In the genomic region with DNA sequence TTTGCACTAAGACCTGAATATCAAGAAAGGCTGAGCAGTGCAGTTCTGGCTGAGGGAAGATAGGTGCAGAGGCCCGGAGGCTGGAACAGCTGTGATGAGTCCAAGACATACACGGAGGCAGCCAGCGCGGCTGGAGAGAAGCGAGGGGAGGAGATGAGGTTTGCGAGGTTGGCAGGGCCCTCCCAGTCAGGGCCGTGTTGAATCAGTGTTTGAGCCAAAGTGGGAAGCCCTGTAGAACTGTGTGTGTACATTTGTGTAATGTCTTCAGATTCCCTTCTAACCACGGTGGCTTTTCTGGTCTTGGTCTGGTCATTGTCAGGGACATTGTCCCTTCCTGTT, we compare ENCODE assay signal across 10 cellular contexts. TPM values are rescaled to one million over a fixed set of nuclear protein-coding genes. Genes with fewer than 3 reads are reported as not detected.
DNase-seq lines count a peak whose midpoint lies in the region; ATAC-seq and TF ChIP-seq lines count a peak whose summit lies in the region.
"Had no signal": no experiment of that assay in that cellular context is flagged by ENCODE, and none has a peak within 500 bp of the region (broad histone marks: within the 10 kb centered on the region; RNA-seq: fewer than 3 reads in every experiment).

No MANE protein-coding gene starts in this region.

- H3K4me1 ChIP-seq in heart left ventricle: peaks cover 0 to 38% (median 15%) of the 10 kb centered on the region in 12 donors

- intact Hi-C loops in heart left ventricle (cut with DNase I): no loop called here

- H3K4me3 ChIP-seq in astrocyte of the spinal cord (ENCODE audit: low read depth, low read length) (no peak overlapping the region), heart left ventricle (no peak overlapping the region), skeletal muscle cell (ENCODE audit: low read depth, low read length) (no peak overlapping the region)

- ATAC-seq in heart left ventricle (peak in 3 of 4 donors; percentile 37 to 63 (median 59)), HG02763 (IDR thresholded peaks at IDR 0.05; ENCODE audit: unreplicated experiment) (no peak), GM21737 (IDR thresholded peaks at IDR 0.05; ENCODE audit: unreplicated experiment) (no peak)
- ATAC-seq: activated T-helper 17 cell treated with anti-CD3 and anti-CD28 coated beads, Interleukin-2, amount 50 U/mL, for 72 hours had no signal

- 48 to 66% (median 65%) methylated on average over 8 of the region's 8 CpGs for WGBS in heart left ventricle, 4 donors

- no peak for TF ChIP-seq POLR2A in heart left ventricle (IDR thresholded peaks at IDR 0.05)

- DNase-seq in GM03348 (ENCODE audit: low spot score) (peak; percentile 84), astrocyte of the spinal cord (ENCODE audit: low read depth, low spot score) (peak; percentile 53), heart left ventricle (no peak), skeletal muscle cell (ENCODE audit: low read depth) (peak; percentile 29), GM13977 (ENCODE audit: low spot score) (no peak), NCI-H2227 treated with DMSO at 0.1 percent for 48 hours (lab: John Stamatoyannopoulos, UW) (no peak)
- DNase-seq: foreskin melanocyte had no signal

- peak overlapping the region in 1 of 12 donors; percentile 61 for H3K27ac ChIP-seq in heart left ventricle

- H3K9me3 ChIP-seq in heart left ventricle: no peaks in the 10 kb centered on the region

- no peaks in the 10 kb centered on the region for H3K36me3 ChIP-seq in heart left ventricle

- no peaks in the 10 kb centered on the region for H3K27me3 ChIP-seq in heart left ventricle

- in situ Hi-C loops in astrocyte of the spinal cord (cut with HindIII; ENCODE audit: low sequenced_read_pairs): no loop called here
- in situ Hi-C loops in GM13977 (cut with MboI; ENCODE audit: low pct_unique_long_range_greater_than_20kb, low sequenced_read_pairs, unreplicated experiment): no loop called here

- no peak for TF ChIP-seq CTCF in astrocyte of the spinal cord (IDR thresholded peaks at IDR 0.05; ENCODE audit: low read depth, low read length)
- no peak for TF ChIP-seq CTCF in heart left ventricle (IDR thresholded peaks at IDR 0.05)
- TF ChIP-seq CTCF in GM13977 (IDR thresholded peaks at IDR 0.05; ENCODE audit: extremely low read depth, insufficient read depth, missing control alignments): no peak

RNA-seq across cellular contexts. Expression of a gene that starts 34.9 kb away (rescaled TPM):
- 10 to 100 TPM; 11.5 to 22.1 (median 16.2) TPM for total RNA-seq in heart left ventricle
- polyA plus RNA-seq in heart left ventricle: 10 to 100 TPM in 1 of 2 donors, 1 to 10 TPM in 1; 9.5 to 25.8 TPM

RNA-seq across cellular contexts. Expression of a gene that starts 36.3 kb away (rescaled TPM):
- under 1 TPM in 1 of 9 donors, not detected in 8; 0.16 TPM for total RNA-seq in heart left ventricle
- polyA plus RNA-seq in heart left ventricle: not detected
- total RNA-seq: activated T-helper 17 cell treated with anti-CD3 and anti-CD28 coated beads, Interleukin-2, amount 50 U/mL, for 72 hours had no signal

RNA-seq across cellular contexts. Expression of a gene that starts 43.6 kb away (rescaled TPM):
- under 1 TPM in 1 of 9 donors, not detected in 8; 0.77 TPM for total RNA-seq in heart left ventricle
- polyA plus RNA-seq in heart left ventricle: not detected
- total RNA-seq: activated T-helper 17 cell treated with anti-CD3 and anti-CD28 coated beads, Interleukin-2, amount 50 U/mL, for 72 hours had no signal

Comparison
In these comparisons a context has a peak if more than half of its experiments do, and no peak if none do; other contexts are left out.
1. DNase-seq: peak in GM03348 (single experiment), astrocyte of the spinal cord (single experiment) and skeletal muscle cell (single experiment); none in heart left ventricle (0 of 5), GM13977 (single experiment) and NCI-H2227 treated with DMSO at 0.1 percent for 48 hours (single experiment).
2. ATAC-seq: peak in heart left ventricle (3 of 4); none in HG02763 (single experiment) and GM21737 (single experiment).